In the genomic region with DNA sequence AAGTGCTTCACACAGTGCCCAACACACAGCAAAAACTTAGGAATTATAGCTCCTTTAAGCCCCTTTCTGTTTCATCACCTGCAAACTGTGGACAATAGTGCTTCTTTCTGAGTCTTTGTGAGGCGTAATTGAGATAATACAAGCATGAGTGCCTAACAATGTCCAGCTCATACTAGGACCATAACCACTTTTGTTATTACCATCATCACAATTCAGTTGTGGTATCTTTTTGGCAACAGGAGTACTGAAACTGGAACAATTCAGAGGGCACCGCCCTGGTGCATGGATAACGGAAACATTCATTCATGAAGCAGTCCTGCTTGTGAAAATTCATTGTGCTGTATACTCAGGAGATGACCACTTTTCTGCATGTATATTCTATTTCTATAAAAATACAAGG, we compare ENCODE assay signal across 1 cellular context.
TF ChIP-seq lines count a peak whose summit lies in the region.

No MANE protein-coding gene starts in this region.

TF ChIP-seq in GM12878, 131 proteins besides CTCF, POLR2A, EP300 and RAD21:
- TF ChIP-seq RUNX3 (IDR thresholded peaks at IDR 0.05; ENCODE audit: low read length) (peak; percentile 74), JUNB (IDR thresholded peaks at IDR 0.05) (peak; percentile 46), BACH1 (IDR thresholded peaks at IDR 0.05; ENCODE audit: borderline replicate concordance) (no peak)
TF ChIP-seq in GM12878: peak in this region for 2.
